ENCODE assay signal across 29 cellular contexts in genomic region chr11:35193767-35194166, GRCh38. TPM values are rescaled to one million over a fixed set of nuclear protein-coding genes. Genes with fewer than 3 reads are reported as not detected.
DNase-seq lines count a peak whose midpoint lies in the region; ATAC-seq and TF ChIP-seq lines count a peak whose summit lies in the region.
"Had no signal": no experiment of that assay in that cellular context is flagged by ENCODE, and none has a peak within 500 bp of the region (broad histone marks: within the 10 kb centered on the region; RNA-seq: fewer than 3 reads in every experiment).

No MANE protein-coding gene starts in this region.

- H3K9ac ChIP-seq in neural progenitor cell: no peak overlapping the region

- WGBS in esophagus muscularis mucosa: 89% methylated on average over 6 of the region's 6 CpGs

- peaks cover 95% of the 10 kb centered on the region for H3K4me1 Mint-ChIP-seq in activated naive CD8-positive, alpha-beta T cell (ENCODE audit: low read depth)
- peaks cover 70% of the 10 kb centered on the region for H3K4me1 Mint-ChIP-seq in activated naive CD8-positive, alpha-beta T cell treated with anti-CD3 and anti-CD28 coated beads, Interleukin-2, amount 50 U/mL, for 24 hours
- H3K4me1 Mint-ChIP-seq in HFFc6 (ENCODE audit: low read depth) (peaks cover 97% of the 10 kb centered on the region), neural progenitor cell (peaks cover 8% of the 10 kb centered on the region)

- no peak overlapping the region for H3K4me3 Mint-ChIP-seq in activated naive CD8-positive, alpha-beta T cell
- no peak overlapping the region for H3K4me3 Mint-ChIP-seq in activated naive CD8-positive, alpha-beta T cell treated with anti-CD3 and anti-CD28 coated beads, Interleukin-2, amount 50 U/mL, for 24 hours
- H3K4me3 Mint-ChIP-seq in HFFc6: no peak overlapping the region
- H3K4me3 Mint-ChIP-seq in neural progenitor cell: no peak overlapping the region
- H3K4me3 Mint-ChIP-seq: activated CD4-positive, alpha-beta T cell treated with anti-CD3 and anti-CD28 coated beads, Interleukin-2, amount 10 ng/mL, durations not matched to agents 24 days and 14 days; activated naive CD8-positive, alpha-beta T cell treated with anti-CD3 and anti-CD28 coated beads for 36 hours; mesothelial cell of epicardium had no signal

- peaks cover 68% of the 10 kb centered on the region for H3K36me3 Mint-ChIP-seq in activated naive CD8-positive, alpha-beta T cell
- H3K36me3 Mint-ChIP-seq in activated naive CD8-positive, alpha-beta T cell treated with anti-CD3 and anti-CD28 coated beads, Interleukin-2, amount 50 U/mL, for 24 hours (ENCODE audit: low read depth): peaks cover 99% of the 10 kb centered on the region
- H3K36me3 Mint-ChIP-seq in HFFc6 (ENCODE audit: low read depth): peaks cover 94% of the 10 kb centered on the region
- no peaks in the 10 kb centered on the region for H3K36me3 Mint-ChIP-seq in neural progenitor cell
- H3K36me3 Mint-ChIP-seq: mesothelial cell of epicardium had no signal

- H3K79me2 ChIP-seq in neural progenitor cell (ENCODE audit: low read depth): no peaks in the 10 kb centered on the region

- H3K9me3 ChIP-seq in esophagus muscularis mucosa (no peaks in the 10 kb centered on the region), neural progenitor cell (ENCODE audit: low read depth) (no peaks in the 10 kb centered on the region)
- H3K9me3 ChIP-seq: Caco-2, colonic mucosa, heart right ventricle, Peyer's patch, prostate gland, right lobe of liver, tibial nerve had no signal

- peaks cover 19 to 76% (median 68%) of the 10 kb centered on the region in 4 donors for H3K4me1 ChIP-seq in esophagus muscularis mucosa
- no peaks in the 10 kb centered on the region for H3K4me1 ChIP-seq in neural progenitor cell
- H3K4me1 ChIP-seq: colonic mucosa, prostate gland had no signal

- TF ChIP-seq CTCF in HFFc6 (IDR thresholded peaks at IDR 0.05) (no peak), esophagus muscularis mucosa (IDR thresholded peaks at IDR 0.05) (no peak), neural progenitor cell (IDR thresholded peaks at IDR 0.05) (no peak)

- no peak overlapping the region for H3K4me2 ChIP-seq in neural progenitor cell

- H3K36me3 ChIP-seq in esophagus muscularis mucosa (peaks cover 0 to 46% (median 4%) of the 10 kb centered on the region in 4 donors), neural progenitor cell (no peaks in the 10 kb centered on the region)
- H3K36me3 ChIP-seq: prostate gland, right lobe of liver had no signal

- H3K4me3 ChIP-seq in esophagus muscularis mucosa: no peak overlapping the region
- H3K4me3 ChIP-seq in neural progenitor cell: no peak overlapping the region
- H3K4me3 ChIP-seq: colonic mucosa, heart right ventricle, Peyer's patch, prostate gland, right lobe of liver, tibial nerve had no signal

- H3K9me3 Mint-ChIP-seq in activated naive CD8-positive, alpha-beta T cell (ENCODE audit: low read depth): no peaks in the 10 kb centered on the region
- no peaks in the 10 kb centered on the region for H3K9me3 Mint-ChIP-seq in activated naive CD8-positive, alpha-beta T cell treated with anti-CD3 and anti-CD28 coated beads, Interleukin-2, amount 50 U/mL, for 24 hours
- H3K9me3 Mint-ChIP-seq in HFFc6: no peaks in the 10 kb centered on the region; the same call in 1 of the 2 replicates
- H3K9me3 Mint-ChIP-seq in neural progenitor cell: no peaks in the 10 kb centered on the region
- H3K9me3 Mint-ChIP-seq: activated CD4-positive, alpha-beta T cell treated with anti-CD3 and anti-CD28 coated beads, Interleukin-2, amount 10 ng/mL, durations not matched to agents 24 days and 14 days; activated naive CD8-positive, alpha-beta T cell treated with anti-CD3 and anti-CD28 coated beads for 36 hours; mesothelial cell of epicardium had no signal

- H4K20me1 ChIP-seq in neural progenitor cell (ENCODE audit: low read depth): no peaks in the 10 kb centered on the region

- no peak for TF ChIP-seq POLR2A in esophagus muscularis mucosa (IDR thresholded peaks at IDR 0.05; ENCODE audit: low read depth)

- ATAC-seq in activated naive CD8-positive, alpha-beta T cell treated with anti-CD3 and anti-CD28 coated beads, Interleukin-2, amount 50 U/mL, for 24 hours: no peak
- ATAC-seq in GM18907 (IDR thresholded peaks at IDR 0.05; ENCODE audit: unreplicated experiment): no peak
- ATAC-seq: heart right ventricle, right lobe of liver had no signal

- intact Hi-C loops in esophagus muscularis mucosa (cut with DNase I): loop anchor here (5.0 kb wide), 1 partner anchor 106 kb away; no protein-coding TSS in a partner anchor

- H3K27ac Mint-ChIP-seq in activated naive CD8-positive, alpha-beta T cell: peak overlapping the region; percentile 78
- H3K27ac Mint-ChIP-seq in activated naive CD8-positive, alpha-beta T cell treated with anti-CD3 and anti-CD28 coated beads, Interleukin-2, amount 50 U/mL, for 24 hours: no peak overlapping the region
- H3K27ac Mint-ChIP-seq in HFFc6 (peak overlapping the region; percentile 76; the same call in 1 of the 2 replicates), neural progenitor cell (no peak overlapping the region)
- H3K27ac Mint-ChIP-seq: activated CD4-positive, alpha-beta T cell treated with anti-CD3 and anti-CD28 coated beads, Interleukin-2, amount 10 ng/mL, durations not matched to agents 24 days and 14 days; mesothelial cell of epicardium had no signal

- no peak for DNase-seq in activated naive CD8-positive, alpha-beta T cell treated with anti-CD3 and anti-CD28 coated beads, Interleukin-2, amount 50 U/mL, for 24 hours
- DNase-seq in HFFc6: no peak
- DNase-seq in esophagus muscularis mucosa (ENCODE audit: extremely low spot score): peak; percentile 8
- no peak for DNase-seq in GF-D8 (lab: John Stamatoyannopoulos, UW)
- no peak for DNase-seq in neural progenitor cell (ENCODE audit: low spot score)
- DNase-seq: activated CD4-positive, alpha-beta T cell treated with anti-CD3 and anti-CD28 coated beads, Interleukin-2, amount 10 ng/mL, durations not matched to agents 24 days and 14 days; activated naive CD8-positive, alpha-beta T cell treated with anti-CD3 and anti-CD28 coated beads for 36 hours; aorta; Caco-2; colonic mucosa; DMS53; effector memory CD4-positive, alpha-beta T cell; erythroblast; heart right ventricle; NCI-H146; NCI-H226; NCI-H526 treated with DMSO at 0.1 percent for 48 hours; occipital lobe; right lobe of liver; SHP77 treated with DMSO at 0.1 percent for 48 hours; stimulated activated CD4-positive, alpha-beta T cell treated with anti-CD3 and anti-CD28 coated beads, Interleukin-12 subunit alpha, Interleukin-12 subunit beta, amount 100 ng/mL, for 4 hours; stimulated activated CD4-positive, alpha-beta T cell treated with anti-CD3 and anti-CD28 coated beads, Interleukin-4, amount 100 ng/mL, for 1 hour had no signal

- H3K27me3 ChIP-seq in esophagus muscularis mucosa (no peaks in the 10 kb centered on the region), neural progenitor cell (no peaks in the 10 kb centered on the region)
- H3K27me3 ChIP-seq: colonic mucosa, heart right ventricle, Peyer's patch, right lobe of liver, tibial nerve had no signal

- no peak overlapping the region for H2AFZ ChIP-seq in neural progenitor cell (replicated peaks)

- no peaks in the 10 kb centered on the region for H3K27me3 Mint-ChIP-seq in activated naive CD8-positive, alpha-beta T cell
- H3K27me3 Mint-ChIP-seq in activated naive CD8-positive, alpha-beta T cell treated with anti-CD3 and anti-CD28 coated beads, Interleukin-2, amount 50 U/mL, for 24 hours: no peaks in the 10 kb centered on the region
- H3K27me3 Mint-ChIP-seq in HFFc6 (ENCODE audit: insufficient read depth) (peaks cover 16% of the 10 kb centered on the region), neural progenitor cell (ENCODE audit: insufficient read depth, low read depth) (no peaks in the 10 kb centered on the region)
- H3K27me3 Mint-ChIP-seq: activated CD4-positive, alpha-beta T cell treated with anti-CD3 and anti-CD28 coated beads, Interleukin-2, amount 10 ng/mL, durations not matched to agents 24 days and 14 days; activated naive CD8-positive, alpha-beta T cell treated with anti-CD3 and anti-CD28 coated beads for 36 hours had no signal

- peak overlapping the region in 3 of 4 donors; percentile 71 to 80 (median 80) for H3K27ac ChIP-seq in esophagus muscularis mucosa (replicated peaks in 1 of 4)
- no peak overlapping the region for H3K27ac ChIP-seq in neural progenitor cell
- H3K27ac ChIP-seq: colonic mucosa, prostate gland, right lobe of liver, tibial nerve, VCaP had no signal

- no peak for TF ChIP-seq EP300 in esophagus muscularis mucosa (IDR thresholded peaks at IDR 0.05)

- no peaks in the 10 kb centered on the region for H3F3A ChIP-seq in neural progenitor cell (ENCODE audit: low read depth)

RNA-seq across cellular contexts. Expression of gene CD44, which starts 54.8 kb away (rescaled TPM):
- total RNA-seq in HFFc6 (2021; fragmentation: NEBNext Ultra II Directional; extraction: Animal tissue kit (Norgen Biotek cat#: 25700)): 1,000 to 10,000 TPM; 1,912 to 2,221 (median 2,175) TPM
- 100 to 1,000 TPM; 212 to 292 (median 275) TPM for total RNA-seq in esophagus muscularis mucosa
- total RNA-seq in neural progenitor cell (ENCODE audit: low replicate concordance): 1.4 and 1.7 TPM in 2 replicates

Comparison
In these comparisons a context has a peak if more than half of its experiments do, and no peak if none do; other contexts are left out.
1. H3K27ac Mint-ChIP-seq: peak in activated naive CD8-positive, alpha-beta T cell (single experiment) and HFFc6 (single experiment); none in activated naive CD8-positive, alpha-beta T cell treated with anti-CD3 and anti-CD28 coated beads, Interleukin-2, amount 50 U/mL, for 24 hours (single experiment) and neural progenitor cell (single experiment).
2. RNA of gene CD44, which starts 54.8 kb away (total RNA-seq): 1,912 to 2,221 TPM in HFFc6 and 212 to 292 TPM in esophagus muscularis mucosa; 1.4 to 1.7 TPM in neural progenitor cell; every median in the first group is over 10 times any median in the second.